Comparison of ENCODE assay signal across 8 cellular contexts in the genomic region with DNA sequence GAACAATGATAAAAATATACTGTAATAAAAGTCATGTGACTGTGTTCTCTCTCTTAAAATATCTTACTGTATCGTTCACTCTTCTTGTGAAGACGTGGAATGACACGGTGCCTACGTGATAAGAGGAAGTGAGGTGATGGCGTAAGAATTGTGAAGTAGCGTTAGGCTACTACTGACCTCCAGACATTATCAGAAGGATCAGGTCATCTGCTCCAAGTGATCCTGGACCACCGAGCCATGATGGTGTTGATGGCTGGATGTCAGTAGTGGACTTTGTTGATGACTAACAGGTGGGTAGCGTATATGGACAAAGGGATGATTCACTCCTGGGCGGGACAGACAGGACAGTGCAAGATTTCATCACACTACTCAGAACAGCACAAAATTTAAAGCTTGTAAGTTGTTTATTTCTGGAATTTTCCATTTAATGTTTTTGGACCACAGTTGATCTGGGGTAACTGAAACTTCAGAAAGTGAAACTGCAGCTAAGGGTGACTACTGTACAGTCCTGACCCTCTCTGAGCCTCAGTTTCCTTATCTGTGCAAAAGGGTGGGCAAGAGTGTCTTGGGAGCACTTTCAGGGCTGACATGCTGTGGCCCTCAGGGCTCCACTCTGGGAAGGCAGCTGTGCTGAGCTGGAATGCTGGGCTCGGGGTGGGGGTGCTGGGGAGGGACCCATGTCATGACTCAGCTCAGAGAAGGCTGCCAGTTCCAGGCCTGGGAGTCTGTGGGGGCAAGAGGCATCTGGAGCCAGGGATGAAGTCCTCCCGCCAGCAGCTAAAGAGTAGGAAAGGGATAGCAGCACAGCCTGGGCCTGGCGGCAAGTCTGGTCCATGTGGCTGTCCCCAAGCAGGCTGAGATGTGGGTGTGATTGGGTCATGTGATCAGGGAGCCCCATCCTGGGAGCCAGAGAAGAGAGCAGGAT. TPM values are rescaled to one million over a fixed set of nuclear protein-coding genes. Genes with fewer than 3 reads are reported as not detected.
DNase-seq lines count a peak whose midpoint lies in the region; ATAC-seq and TF ChIP-seq lines count a peak whose summit lies in the region.

No MANE protein-coding gene starts in this region.

- H3K4me1 Mint-ChIP-seq in HFFc6 (ENCODE audit: low read depth): peaks cover 95% of the 10 kb centered on the region
- H3K4me1 Mint-ChIP-seq in T-helper 2 cell treated with Interferon-gamma antibody and Interleukin-4, amounts not matched to agents 5 μg/mL and 100 μg/mL, for 36 hours (ENCODE audit: low read depth): peaks cover 2% of the 10 kb centered on the region

- peak overlapping the region; percentile 99 for H3K27ac Mint-ChIP-seq in HFFc6
- H3K27ac Mint-ChIP-seq in T-helper 2 cell treated with Interferon-gamma antibody and Interleukin-4, amounts not matched to agents 5 μg/mL and 100 μg/mL, for 36 hours: no peak overlapping the region

- peaks cover 29% of the 10 kb centered on the region for H3K36me3 Mint-ChIP-seq in HFFc6 (ENCODE audit: low read depth)
- H3K36me3 Mint-ChIP-seq in T-helper 2 cell treated with Interferon-gamma antibody and Interleukin-4, amounts not matched to agents 5 μg/mL and 100 μg/mL, for 36 hours (ENCODE audit: low read depth): no peaks in the 10 kb centered on the region

- DNase-seq in HFFc6: peak; percentile 95
- DNase-seq in amniotic epithelial cell (ENCODE audit: low read depth): peak; percentile 97
- peak; percentile 98 for DNase-seq in islet precursor cell
- peak; percentile 93 for DNase-seq in stromal cell of bone marrow (ENCODE audit: low read depth)
- no peak for DNase-seq in SK-N-DZ (ENCODE audit: low spot score)
- DNase-seq in T-helper 2 cell treated with Interferon-gamma antibody and Interleukin-4, amounts not matched to agents 5 μg/mL and 100 μg/mL, for 36 hours (ENCODE audit: low spot score): no peak

- peaks cover 10% of the 10 kb centered on the region for H3K27me3 Mint-ChIP-seq in HFFc6 (ENCODE audit: insufficient read depth)
- no peaks in the 10 kb centered on the region for H3K27me3 Mint-ChIP-seq in T-helper 2 cell treated with Interferon-gamma antibody and Interleukin-4, amounts not matched to agents 5 μg/mL and 100 μg/mL, for 36 hours (ENCODE audit: low read depth)

- no peak for TF ChIP-seq CTCF in HFFc6 (IDR thresholded peaks at IDR 0.05)

- no peak for ATAC-seq in HG03095 (IDR thresholded peaks at IDR 0.05; ENCODE audit: unreplicated experiment)
- ATAC-seq in HG03175 (IDR thresholded peaks at IDR 0.05; ENCODE audit: unreplicated experiment): no peak

- H3K4me3 Mint-ChIP-seq in HFFc6: peak overlapping the region; percentile 85
- H3K4me3 Mint-ChIP-seq in T-helper 2 cell treated with Interferon-gamma antibody and Interleukin-4, amounts not matched to agents 5 μg/mL and 100 μg/mL, for 36 hours: no peak overlapping the region

- H3K9me3 Mint-ChIP-seq in HFFc6: no peaks in the 10 kb centered on the region
- H3K9me3 Mint-ChIP-seq in T-helper 2 cell treated with Interferon-gamma antibody and Interleukin-4, amounts not matched to agents 5 μg/mL and 100 μg/mL, for 36 hours: no peaks in the 10 kb centered on the region

RNA-seq across cellular contexts. Expression of a gene that starts 12.6 kb away (rescaled TPM):
- total RNA-seq in HFFc6 (2021; fragmentation: NEBNext Ultra II Directional; extraction: Animal tissue kit (Norgen Biotek cat#: 25700)): 100 to 1,000 TPM; 137 to 208 (median 180) TPM
- polyA plus RNA-seq in SK-N-DZ (2014; cell fraction: cytosol; rRNA removed): 9.7 and 10.5 TPM in 2 replicates
- polyA plus RNA-seq in SK-N-DZ (2014; cell fraction: nucleus; rRNA removed): 13.0 and 23.0 TPM in 2 replicates

RNA-seq across cellular contexts. Expression of a gene that starts 23.5 kb away (rescaled TPM):
- total RNA-seq in HFFc6 (2021; fragmentation: NEBNext Ultra II Directional; extraction: Animal tissue kit (Norgen Biotek cat#: 25700)): under 1 TPM in 1 of 6 experiments, not detected in 5; 0.11 TPM
- polyA plus RNA-seq in SK-N-DZ (2014; cell fraction: cytosol; rRNA removed): not detected in 2 replicates
- polyA plus RNA-seq in SK-N-DZ (2014; cell fraction: nucleus; rRNA removed): 0.12 TPM in 1 of 2 replicates, not detected in the other

RNA-seq across cellular contexts. Expression of a gene that starts 46.8 kb away (rescaled TPM):
- total RNA-seq in HFFc6 (2021; fragmentation: NEBNext Ultra II Directional; extraction: Animal tissue kit (Norgen Biotek cat#: 25700)): not detected
- not detected in 2 replicates for polyA plus RNA-seq in SK-N-DZ (2014; cell fraction: cytosol; rRNA removed)
- not detected in 2 replicates for polyA plus RNA-seq in SK-N-DZ (2014; cell fraction: nucleus; rRNA removed)

RNA-seq across cellular contexts. Expression of a gene that starts 56.7 kb away (rescaled TPM):
- total RNA-seq in HFFc6 (2021; fragmentation: NEBNext Ultra II Directional; extraction: Animal tissue kit (Norgen Biotek cat#: 25700)): 1 to 10 TPM in 2 of 6 experiments, under 1 TPM in 4; 0.26 to 1.5 (median 0.78) TPM
- polyA plus RNA-seq in SK-N-DZ (2014; cell fraction: cytosol; rRNA removed): not detected in 2 replicates
- polyA plus RNA-seq in SK-N-DZ (2014; cell fraction: nucleus; rRNA removed): not detected in 2 replicates

Comparison
In these comparisons a context has a peak if more than half of its experiments do, and no peak if none do; other contexts are left out.
1. DNase-seq: peak in HFFc6 (single experiment), amniotic epithelial cell (single experiment), islet precursor cell (single experiment) and stromal cell of bone marrow (single experiment); none in SK-N-DZ (single experiment) and T-helper 2 cell treated with Interferon-gamma antibody and Interleukin-4, amounts not matched to agents 5 μg/mL and 100 μg/mL, for 36 hours (single experiment).